ENCODE assay signal across 19 cellular contexts in the genomic region with DNA sequence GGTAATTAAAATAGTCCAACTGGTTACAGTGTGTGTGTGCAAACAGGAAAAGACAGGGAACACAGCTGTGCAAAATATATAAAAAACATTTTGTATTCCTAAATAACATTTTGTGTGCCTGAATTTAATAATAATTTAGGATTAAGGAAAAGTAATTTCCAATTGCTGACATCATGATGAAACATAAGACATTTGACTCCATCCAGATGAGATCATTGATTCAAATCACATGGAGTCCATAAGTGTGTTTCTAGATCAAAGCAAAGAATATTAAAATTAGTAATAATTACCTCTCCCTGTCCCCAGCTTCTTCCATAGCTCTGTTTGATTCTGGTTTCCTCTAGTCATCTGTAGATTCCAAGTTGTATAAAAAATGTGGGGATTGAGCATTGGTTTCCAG.
"Had no signal": no experiment of that assay in that cellular context is flagged by ENCODE, and none has a peak within 500 bp of the region (broad histone marks: within the 10 kb centered on the region; RNA-seq: fewer than 3 reads in every experiment).

No MANE protein-coding gene starts in this region.

- H3K4me3 ChIP-seq: adrenal gland, left lung, lung, SJSA1, upper lobe of left lung had no signal

- H3K27ac Mint-ChIP-seq: naive thymus-derived CD8-positive, alpha-beta T cell; neural progenitor cell; progenitor cell of endocrine pancreas; stimulated activated naive B cell treated with anti-CD40 and anti-IgM and Interleukin-4, amounts not matched to agents 10 μg/mL and 1 μg/mL and 100 μg/mL, for 72 hours had no signal

- H3K9me3 Mint-ChIP-seq: stimulated activated naive B cell treated with anti-CD40 and anti-IgM and Interleukin-4, amounts not matched to agents 10 μg/mL and 1 μg/mL and 100 μg/mL, for 72 hours had no signal

- ATAC-seq: left lung; naive thymus-derived CD8-positive, alpha-beta T cell; stimulated activated naive B cell treated with anti-CD40 and anti-IgM and Interleukin-4, amounts not matched to agents 10 μg/mL and 1 μg/mL and 100 μg/mL, for 72 hours had no signal

- H3K36me3 Mint-ChIP-seq: naive thymus-derived CD8-positive, alpha-beta T cell; neural progenitor cell had no signal

- H3K27me3 Mint-ChIP-seq: naive thymus-derived CD8-positive, alpha-beta T cell had no signal

- H3K4me3 Mint-ChIP-seq: naive thymus-derived CD8-positive, alpha-beta T cell; stimulated activated naive B cell treated with anti-CD40 and anti-IgM and Interleukin-4, amounts not matched to agents 10 μg/mL and 1 μg/mL and 100 μg/mL, for 72 hours had no signal

- DNase-seq: adrenal gland; central memory CD4-positive, alpha-beta T cell; effector memory CD4-positive, alpha-beta T cell; glutamatergic neuron; hippocampal formation; kidney glomerular epithelial cell; left lung; naive thymus-derived CD8-positive, alpha-beta T cell; retina; stimulated activated CD4-positive, alpha-beta T cell treated with anti-CD3 and anti-CD28 coated beads, Interleukin-2, amount 100 ng/mL, for 48 hours; stimulated activated CD8-positive, alpha-beta memory T cell treated with anti-CD3 and anti-CD28 coated beads, Interleukin-4, amount 100 ng/mL, for 48 hours; stimulated activated naive B cell treated with anti-CD40 and anti-IgM and Interleukin-4, amounts not matched to agents 10 μg/mL and 1 μg/mL and 100 μg/mL, for 72 hours; T-helper 1 cell; T-helper 9 cell; upper lobe of left lung had no signal
